Comparison of ENCODE assay signal across 15 cellular contexts in the genomic region with DNA sequence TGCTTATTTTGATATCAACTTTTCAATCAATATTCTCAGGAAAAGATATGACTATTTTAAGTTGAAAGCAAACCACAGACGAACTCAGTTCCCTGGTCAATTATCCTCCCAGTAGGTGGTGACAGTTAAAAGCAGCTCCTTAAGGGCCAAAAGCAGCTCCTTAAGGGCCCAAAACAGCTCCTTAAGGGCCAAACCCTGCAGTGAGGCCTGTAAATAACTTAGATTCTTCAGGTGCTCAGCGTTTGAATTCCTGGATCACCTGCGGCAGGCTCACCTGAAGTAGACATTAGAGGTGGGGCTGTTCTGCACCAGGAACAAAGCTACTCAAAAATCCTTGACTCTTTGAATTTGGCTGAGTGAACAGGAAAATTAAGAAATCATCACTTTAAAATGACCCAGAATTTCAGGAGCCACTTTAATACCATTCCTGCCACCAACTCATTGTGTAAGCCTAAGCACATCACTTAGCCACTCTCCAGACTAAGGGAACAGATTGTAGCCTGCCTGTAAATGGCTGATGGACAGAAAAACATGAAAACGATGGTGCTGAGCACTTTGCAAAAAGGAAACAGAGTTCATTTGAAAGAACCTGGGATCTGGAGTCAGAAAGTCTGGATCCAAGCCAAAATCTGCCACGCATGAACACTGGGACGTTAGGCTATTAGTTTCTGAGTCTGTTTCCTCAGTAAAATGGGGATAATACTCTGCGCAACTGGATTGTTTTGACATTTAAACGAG.
DNase-seq lines count a peak whose midpoint lies in the region; ATAC-seq, FAIRE-seq and TF ChIP-seq lines count a peak whose summit lies in the region.
"Had no signal": no experiment of that assay in that cellular context is flagged by ENCODE, and none has a peak within 500 bp of the region (broad histone marks: within the 10 kb centered on the region; RNA-seq: fewer than 3 reads in every experiment).

No MANE protein-coding gene starts in this region.

- in situ Hi-C loops in ACHN (cut with HindIII; ENCODE audit: low pct_ligation_motif_present, low pct_unique_long_range_greater_than_20kb, low sequenced_read_pairs), result no loop called here
- in situ Hi-C loops in HepG2 (cut with HindIII; ENCODE audit: extremely low pct_ligation_motif_present, low pct_unique_long_range_greater_than_20kb), result no loop called here

- H3K4me2 ChIP-seq in HepG2 (ENCODE audit: low read depth, low read length), result no peak overlapping the region

- H3K9ac ChIP-seq in SK-N-MC (ENCODE audit: insufficient read length), result no peak overlapping the region
- no peak overlapping the region for H3K9ac ChIP-seq in HepG2 (ENCODE audit: insufficient read depth, low read depth, low read length)

- TF ChIP-seq RAD21 in HepG2 (CRISPR knock-in tag; IDR thresholded peaks at IDR 0.05), result no peak

- no peak for FAIRE-seq in HepG2 (lab: Jason Lieb, UNC)
- FAIRE-seq: frontal cortex had no signal

- no peaks in the 10 kb centered on the region for H4K20me1 ChIP-seq in HepG2 (ENCODE audit: insufficient read depth, low read length)

- no peak for ATAC-seq in stimulated activated memory B cell treated with anti-CD40 and anti-IgM and Interleukin-4, amounts not matched to agents 10 μg/mL and 1 μg/mL and 100 μg/mL, for 72 hours
- ATAC-seq in HepG2, result no peak
- ATAC-seq in CD8-positive, alpha-beta T cell, result no peak

- peak; percentile 5 for DNase-seq in Ammon's horn (ENCODE audit: low spot score)
- peak; percentile 31 for DNase-seq in NCI-H1105 (lab: John Stamatoyannopoulos, UW)
- DNase-seq in SK-N-MC (ENCODE audit: low read depth, low spot score), result peak; percentile 22
- DNase-seq in kidney tubule cell (ENCODE audit: low spot score), result peak; percentile 29
- no peak for DNase-seq in ACHN
- no peak for DNase-seq in HepG2 (ENCODE audit: low spot score)
- no peak for DNase-seq in CD8-positive, alpha-beta T cell
- DNase-seq: activated naive CD8-positive, alpha-beta T cell treated with anti-CD3 and anti-CD28 coated beads, Interleukin-2, amount 10 ng/mL, durations not matched to agents 7 days and 5 days; colonic mucosa; DND-41; KG1; NCI-H510A treated with DMSO at 0.1 percent for 48 hours; uterus had no signal

- H3K36me3 ChIP-seq in SK-N-MC (ENCODE audit: insufficient read depth, low read length) (no peaks in the 10 kb centered on the region), HepG2 (replicated peaks in 1 of 2; ENCODE audit: control insufficient read depth in 1 of 2, insufficient read depth in 2 of 2, low read length in 2 of 2) (no peaks in the 10 kb centered on the region)
- H3K36me3 ChIP-seq in CD8-positive, alpha-beta T cell (ENCODE audit: insufficient read depth, low read length), result no peaks in the 10 kb centered on the region
- H3K36me3 ChIP-seq: colonic mucosa, uterus had no signal

- H2AFZ ChIP-seq in HepG2 (ENCODE audit: low read length), result no peak overlapping the region

- no peak overlapping the region for H3K27ac ChIP-seq in SK-N-MC
- no peak overlapping the region for H3K27ac ChIP-seq in HepG2 (ENCODE audit: extremely low read length, insufficient read depth, low read length)
- H3K27ac ChIP-seq in CD8-positive, alpha-beta T cell (ENCODE audit: low read depth, low read length), result no peak overlapping the region
- H3K27ac ChIP-seq: colonic mucosa, uterus had no signal

- H3K4me1 Mint-ChIP-seq in stimulated activated memory B cell treated with anti-CD40 and anti-IgM and Interleukin-4, amounts not matched to agents 10 μg/mL and 1 μg/mL and 100 μg/mL, for 72 hours, result no peaks in the 10 kb centered on the region
- H3K4me1 Mint-ChIP-seq in CD8-positive, alpha-beta T cell (ENCODE audit: low read depth), result no peaks in the 10 kb centered on the region
- H3K4me1 Mint-ChIP-seq: activated naive CD8-positive, alpha-beta T cell treated with anti-CD3 and anti-CD28 coated beads, Interleukin-2, amount 10 ng/mL, durations not matched to agents 7 days and 5 days had no signal

- no peaks in the 10 kb centered on the region for H3K9me3 Mint-ChIP-seq in stimulated activated memory B cell treated with anti-CD40 and anti-IgM and Interleukin-4, amounts not matched to agents 10 μg/mL and 1 μg/mL and 100 μg/mL, for 72 hours
- no peaks in the 10 kb centered on the region for H3K9me3 Mint-ChIP-seq in CD8-positive, alpha-beta T cell
- H3K9me3 Mint-ChIP-seq: activated naive CD8-positive, alpha-beta T cell treated with anti-CD3 and anti-CD28 coated beads, Interleukin-2, amount 10 ng/mL, durations not matched to agents 7 days and 5 days had no signal

- WGBS in HepG2 (ENCODE audit: low lambda C conversion rate), result 27% methylated on average over 8 of the region's 8 CpGs

- no peak for TF ChIP-seq POLR2A in HepG2 (IDR thresholded peaks at IDR 0.05; ENCODE audit: insufficient read depth in 1 of 2, low read depth in 2 of 2, low read length in 2 of 2)

- H3K4me3 Mint-ChIP-seq in stimulated activated memory B cell treated with anti-CD40 and anti-IgM and Interleukin-4, amounts not matched to agents 10 μg/mL and 1 μg/mL and 100 μg/mL, for 72 hours, result no peak overlapping the region
- no peak overlapping the region for H3K4me3 Mint-ChIP-seq in CD8-positive, alpha-beta T cell
- H3K4me3 Mint-ChIP-seq: activated naive CD8-positive, alpha-beta T cell treated with anti-CD3 and anti-CD28 coated beads, Interleukin-2, amount 10 ng/mL, durations not matched to agents 7 days and 5 days had no signal

- no peaks in the 10 kb centered on the region for H3K27me3 ChIP-seq in HepG2 (ENCODE audit: control insufficient read depth in 1 of 2, insufficient read depth in 2 of 2, low read length in 2 of 2)
- no peaks in the 10 kb centered on the region for H3K27me3 ChIP-seq in CD8-positive, alpha-beta T cell (ENCODE audit: insufficient read depth, low read length)
- H3K27me3 ChIP-seq: colonic mucosa, uterus had no signal

- intact Hi-C loops in HepG2 (cut with micrococcal nuclease; ENCODE audit: unreplicated experiment), result no loop called here
- intact Hi-C loops in CD8-positive, alpha-beta T cell (cut with DNase I, micrococcal nuclease), result no loop called here

- no peaks in the 10 kb centered on the region for H3K4me1 ChIP-seq in HepG2 (ENCODE audit: insufficient read depth, low read length)
- no peaks in the 10 kb centered on the region for H3K4me1 ChIP-seq in CD8-positive, alpha-beta T cell (ENCODE audit: insufficient read depth, low read length)
- H3K4me1 ChIP-seq: colonic mucosa, uterus had no signal

- H3K36me3 Mint-ChIP-seq in stimulated activated memory B cell treated with anti-CD40 and anti-IgM and Interleukin-4, amounts not matched to agents 10 μg/mL and 1 μg/mL and 100 μg/mL, for 72 hours, result no peaks in the 10 kb centered on the region
- H3K36me3 Mint-ChIP-seq in CD8-positive, alpha-beta T cell, result no peaks in the 10 kb centered on the region
- H3K36me3 Mint-ChIP-seq: activated naive CD8-positive, alpha-beta T cell treated with anti-CD3 and anti-CD28 coated beads, Interleukin-2, amount 10 ng/mL, durations not matched to agents 7 days and 5 days had no signal

- CTCF ChIA-PET in HepG2 (lab: Yijun Ruan, JAX; ENCODE audit: low intra/inter-chr PET ratio, low total read pairs), result no interaction called here
- CTCF ChIA-PET in CD8-positive, alpha-beta T cell (lab: Charles Lee), result no interaction called here

- H3K27ac Mint-ChIP-seq in stimulated activated memory B cell treated with anti-CD40 and anti-IgM and Interleukin-4, amounts not matched to agents 10 μg/mL and 1 μg/mL and 100 μg/mL, for 72 hours, result no peak overlapping the region
- H3K27ac Mint-ChIP-seq in CD8-positive, alpha-beta T cell, result no peak overlapping the region
- H3K27ac Mint-ChIP-seq: activated naive CD8-positive, alpha-beta T cell treated with anti-CD3 and anti-CD28 coated beads, Interleukin-2, amount 10 ng/mL, durations not matched to agents 7 days and 5 days had no signal

- H3K9me3 ChIP-seq in SK-N-MC (ENCODE audit: low read depth, low read length), result no peaks in the 10 kb centered on the region
- no peaks in the 10 kb centered on the region for H3K9me3 ChIP-seq in HepG2 (ENCODE audit: low read length)
- no peaks in the 10 kb centered on the region for H3K9me3 ChIP-seq in CD8-positive, alpha-beta T cell (ENCODE audit: low read length)
- H3K9me3 ChIP-seq: colonic mucosa, uterus had no signal

- TF ChIP-seq EP300 in HepG2 (IDR thresholded peaks at IDR 0.05; ENCODE audit: low read depth in 2 of 2, low read length in 2 of 2), result no peak
- no peak for TF ChIP-seq EP300 in HepG2 (CRISPR knock-in tag; IDR thresholded peaks at IDR 0.05; ENCODE audit: borderline replicate concordance)

- H3K4me3 ChIP-seq in SK-N-MC, result no peak overlapping the region
- H3K4me3 ChIP-seq in HepG2 (replicated peaks in 1 of 3; ENCODE audit: insufficient read depth in 1 of 3, low read depth in 2 of 3, low read length in 3 of 3), result no peak overlapping the region
- no peak overlapping the region for H3K4me3 ChIP-seq in CD8-positive, alpha-beta T cell (ENCODE audit: low read depth, low read length)
- H3K4me3 ChIP-seq: colonic mucosa, uterus had no signal

- no peak for TF ChIP-seq CTCF in HepG2 (CRISPR knock-in tag; IDR thresholded peaks at IDR 0.05)
- no peak for TF ChIP-seq CTCF in CD8-positive, alpha-beta T cell (IDR thresholded peaks at IDR 0.05)

- POLR2A ChIA-PET in HepG2 (lab: Yijun Ruan, JAX), result no interaction called here
- POLR2A ChIA-PET in CD8-positive, alpha-beta T cell (lab: Charles Lee), result no interaction called here

- H3K27me3 Mint-ChIP-seq in stimulated activated memory B cell treated with anti-CD40 and anti-IgM and Interleukin-4, amounts not matched to agents 10 μg/mL and 1 μg/mL and 100 μg/mL, for 72 hours, result no peaks in the 10 kb centered on the region
- H3K27me3 Mint-ChIP-seq in CD8-positive, alpha-beta T cell (ENCODE audit: low read depth), result no peaks in the 10 kb centered on the region

- no peaks in the 10 kb centered on the region for H3K79me2 ChIP-seq in HepG2 (ENCODE audit: insufficient read depth, low read length)

- BruUV-seq in HepG2 (replicated peaks; lab: Mats Ljungman, UMichigan), result no TSS peak

TF ChIP-seq in HepG2, 621 proteins besides CTCF, POLR2A, EP300 and RAD21 (continues in another document):
- TF ChIP-seq ZFP36 (IDR thresholded peaks at IDR 0.05; ENCODE audit: borderline replicate concordance, low read depth, low read length, partially characterized antibody) (no peak), CCAR2 (optimal IDR thresholded peaks at IDR 0.05; ENCODE audit: low read depth, low read length) (no peak), ZNF556 (CRISPR knock-in tag; IDR thresholded peaks at IDR 0.05; ENCODE audit: borderline replicate concordance) (no peak)

Comparison
In these comparisons a context has a peak if more than half of its experiments do, and no peak if none do; other contexts are left out.
1. DNase-seq: peak in Ammon's horn (single experiment), NCI-H1105 (single experiment), SK-N-MC (single experiment) and kidney tubule cell (single experiment); none in ACHN (single experiment), HepG2 (single experiment) and CD8-positive, alpha-beta T cell (0 of 7).